ENCODE assay signal across 9 cellular contexts in genomic region chr1:36400514-36400824, GRCh38. TPM values are rescaled to one million over a fixed set of nuclear protein-coding genes. Genes with fewer than 3 reads are reported as not detected.
DNase-seq lines count a peak whose midpoint lies in the region; ATAC-seq and TF ChIP-seq lines count a peak whose summit lies in the region.
"Had no signal": no experiment of that assay in that cellular context is flagged by ENCODE, and none has a peak within 500 bp of the region (broad histone marks: within the 10 kb centered on the region; RNA-seq: fewer than 3 reads in every experiment).

No MANE protein-coding gene starts in this region.

- no peak for TF ChIP-seq CTCF in HCT116 (IDR thresholded peaks at IDR 0.05 in 2 of 3, conservative IDR thresholded peaks at IDR 0.05 in 1 of 3; ENCODE audit: borderline replicate concordance in 1 of 3, insufficient read depth in 1 of 3, low read depth in 2 of 3, low read length in 2 of 3)
- no peak for TF ChIP-seq CTCF in Peyer's patch (IDR thresholded peaks at IDR 0.05)
- no peak for TF ChIP-seq CTCF in smooth muscle cell (IDR thresholded peaks at IDR 0.05; ENCODE audit: borderline replicate concordance, insufficient read depth, poor library complexity, severe bottlenecking)

- no TSS peak for BruUV-seq in HCT116 (replicated peaks; lab: Mats Ljungman, UMichigan)

- TF ChIP-seq POLR2A in HCT116 (IDR thresholded peaks at IDR 0.05; ENCODE audit: borderline replicate concordance, extremely low read depth, insufficient read depth, insufficient read length) (no peak), Peyer's patch (IDR thresholded peaks at IDR 0.05) (no peak)

- H3K79me2 ChIP-seq in HCT116 (ENCODE audit: insufficient read depth, low read length): peaks cover 20% of the 10 kb centered on the region
- H3K79me2 ChIP-seq in smooth muscle cell (ENCODE audit: low read depth): peaks cover 33% of the 10 kb centered on the region

- H2AFZ ChIP-seq in HCT116 (ENCODE audit: low read depth, low read length, poor library complexity, severe bottlenecking) (no peak overlapping the region), smooth muscle cell (ENCODE audit: low read depth) (peak overlapping the region; percentile 63)

- intact Hi-C loops in HCT116 (cut with micrococcal nuclease): no loop called here

- CTCF ChIA-PET in HCT116 (lab: Charles Lee): interaction anchor here (0.6 to 2.3 kb wide), 5 partner anchors 12 to 170 kb away, joined by 3 to 7 read pairs (median 4); partner anchors contain the start of gene STK40

- peaks cover 26 to 42% of the 10 kb centered on the region in 2 experiments for H3K4me1 ChIP-seq in HCT116 (ENCODE audit: control insufficient read depth in 1 of 2, insufficient read depth in 2 of 2, low read length in 2 of 2)
- H3K4me1 ChIP-seq in Peyer's patch: peaks cover 0 to 11% (median 8%) of the 10 kb centered on the region in 4 donors
- peaks cover 13% of the 10 kb centered on the region for H3K4me1 ChIP-seq in smooth muscle cell (ENCODE audit: low read depth)

- RAD21 ChIA-PET in HCT116 (lab: Charles Lee; ENCODE audit: low non-redundant PET in 1 of 2, low total read pairs in 2 of 2, uncharacterized antibody in 2 of 2, unreplicated experiment in 2 of 2): interaction anchor here in 1 of 2 experiments (1.0 kb wide), 1 partner anchor 58 kb away, joined by 3 read pairs; no protein-coding TSS in a partner anchor

- no peaks in the 10 kb centered on the region for H3K36me3 ChIP-seq in HCT116 (ENCODE audit: control insufficient read depth in 1 of 2, insufficient read depth in 2 of 2, low read length in 2 of 2)
- no peaks in the 10 kb centered on the region for H3K36me3 ChIP-seq in Peyer's patch
- H3K36me3 ChIP-seq in smooth muscle cell (ENCODE audit: low read depth): no peaks in the 10 kb centered on the region
- H3K36me3 ChIP-seq: left lung had no signal

- H3K9me2 ChIP-seq in HCT116 (ENCODE audit: insufficient read depth): no peaks in the 10 kb centered on the region

- peaks cover 8% of the 10 kb centered on the region for H3F3A ChIP-seq in smooth muscle cell (ENCODE audit: low read depth)

- POLR2A ChIA-PET in HCT116 (lab: Charles Lee): interaction anchor here (0.8 to 7.4 kb wide), 19 partner anchors 8 to 497 kb away, joined by 3 to 219 read pairs (median 4); partner anchors contain the start of genes EVA1B, MRPS15, OSCP1 and STK40

- H4K20me1 ChIP-seq in HCT116 (ENCODE audit: insufficient read depth) (no peaks in the 10 kb centered on the region), smooth muscle cell (ENCODE audit: low read depth) (no peaks in the 10 kb centered on the region)

- H3K27ac ChIP-seq in HCT116 (ENCODE audit: low read depth, low read length): peak overlapping the region; percentile 74
- H3K27ac ChIP-seq in Peyer's patch: peak overlapping the region; percentile 50 to 76 (median 54)
- peak overlapping the region; percentile 86 for H3K27ac ChIP-seq in smooth muscle cell (ENCODE audit: low read depth)

- peak overlapping the region; percentile 96 for H3K4me2 ChIP-seq in HCT116 (ENCODE audit: low read length)
- H3K4me2 ChIP-seq in smooth muscle cell: peak overlapping the region; percentile 83

- WGBS in smooth muscle cell (ENCODE audit: low lambda C conversion rate): 74% methylated on average over 10 of the region's 10 CpGs

- no peak for DNase-seq in HCT116 (ENCODE audit: low read depth, low spot score)
- no peak for DNase-seq in Peyer's patch
- no peak for DNase-seq in smooth muscle cell (lab: John Stamatoyannopoulos, UW; ENCODE audit: unreplicated experiment)
- DNase-seq in T-helper 1 cell: no peak
- DNase-seq: NCI-H1436 had no signal

- H3K4me3 ChIP-seq in HCT116 (replicated peaks in 1 of 2; ENCODE audit: low read depth in 1 of 2, low read length in 2 of 2) (peak overlapping the region; percentile 78 to 79), Peyer's patch (peak overlapping the region in 3 of 4 donors; percentile 14 to 36 (median 17)), iPS-18c (ENCODE audit: insufficient read depth, low read depth, low read length) (peak overlapping the region; percentile 78), smooth muscle cell (peak overlapping the region; percentile 53)

- H3K27me3 ChIP-seq in HCT116 (ENCODE audit: insufficient read depth, low read length) (no peaks in the 10 kb centered on the region), Peyer's patch (no peaks in the 10 kb centered on the region), smooth muscle cell (ENCODE audit: low read depth) (no peaks in the 10 kb centered on the region)
- H3K27me3 ChIP-seq: left lung had no signal

- H3K9ac ChIP-seq in HCT116 (ENCODE audit: low read length) (peak overlapping the region; percentile 83), smooth muscle cell (ENCODE audit: low read depth) (peak overlapping the region; percentile 55)

- H3K9me3 ChIP-seq in HCT116 (ENCODE audit: control insufficient read depth in 1 of 2, insufficient read depth in 1 of 2, low read depth in 1 of 2, low read length in 2 of 2) (no peaks in the 10 kb centered on the region), Peyer's patch (no peaks in the 10 kb centered on the region), iPS-18c (ENCODE audit: control insufficient read depth, insufficient read depth, low read length) (no peaks in the 10 kb centered on the region), smooth muscle cell (replicated peaks; ENCODE audit: low read depth) (no peaks in the 10 kb centered on the region)
- H3K9me3 ChIP-seq: left lung had no signal

- TF ChIP-seq RAD21 in HCT116 (IDR thresholded peaks at IDR 0.05; ENCODE audit: low read depth): no peak

- ATAC-seq in HCT116: no peak
- ATAC-seq in HG03045 (IDR thresholded peaks at IDR 0.05; ENCODE audit: unreplicated experiment): no peak
- ATAC-seq in HG02623 (IDR thresholded peaks at IDR 0.05; ENCODE audit: unreplicated experiment): no peak

TF ChIP-seq in HCT116, 20 proteins besides CTCF, POLR2A, EP300 and RAD21:
- TF ChIP-seq TCF7L2 (IDR thresholded peaks at IDR 0.05; ENCODE audit: borderline replicate concordance, extremely low read depth, insufficient read depth, insufficient read length) (no peak), ELF1 (IDR thresholded peaks at IDR 0.05; ENCODE audit: borderline replicate concordance, low read depth) (no peak), ZNF274 (IDR thresholded peaks at IDR 0.05; ENCODE audit: low read depth, low read length) (no peak), SP1 (IDR thresholded peaks at IDR 0.05; ENCODE audit: low read depth) (no peak), EZH2phosphoT487 (IDR thresholded peaks at IDR 0.05; ENCODE audit: borderline replicate concordance) (no peak), EZH2 (IDR thresholded peaks at IDR 0.05) (no peak), ZFX (IDR thresholded peaks at IDR 0.05) (no peak), SRF (IDR thresholded peaks at IDR 0.05; ENCODE audit: low read depth) (no peak), SIN3A (IDR thresholded peaks at IDR 0.05; ENCODE audit: low read depth) (no peak), FOSL1 (IDR thresholded peaks at IDR 0.05; ENCODE audit: low read depth) (no peak), CEBPB (IDR thresholded peaks at IDR 0.05; ENCODE audit: low read depth) (no peak), ZBTB33 (IDR thresholded peaks at IDR 0.05; ENCODE audit: extremely low read depth, insufficient replicate concordance, low read length) (no peak), POLR2AphosphoS5 (IDR thresholded peaks at IDR 0.05; ENCODE audit: low read depth, low read length) (no peak), MAX (IDR thresholded peaks at IDR 0.05) (no peak)
- TF ChIP-seq, protein P1, sequence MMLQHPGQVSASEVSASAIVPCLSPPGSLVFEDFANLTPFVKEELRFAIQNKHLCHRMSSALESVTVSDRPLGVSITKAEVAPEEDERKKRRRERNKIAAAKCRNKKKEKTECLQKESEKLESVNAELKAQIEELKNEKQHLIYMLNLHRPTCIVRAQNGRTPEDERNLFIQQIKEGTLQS (IDR thresholded peaks at IDR 0.05): no peak

RNA-seq across cellular contexts. Expression of gene LSM10, which starts 2.8 kb away (rescaled TPM):
- total RNA-seq in HCT116 (2021; ENCODE audit: unreplicated experiment): 49.5 TPM
- polyA plus RNA-seq in HCT116 (2012): 62.3 and 62.4 TPM in 2 replicates
- total RNA-seq in Peyer's patch: 10 to 100 TPM; 25.5 to 42.9 (median 31.2) TPM
- 6.9 and 12.2 TPM in 2 replicates for total RNA-seq in smooth muscle cell
- polyA plus RNA-seq in smooth muscle cell: 59.4 and 72.9 TPM in 2 replicates

RNA-seq across cellular contexts. Expression of gene STK40, which starts 14.7 kb away (rescaled TPM):
- total RNA-seq in HCT116 (2021; ENCODE audit: unreplicated experiment): 33.9 TPM
- 32.4 and 34.9 TPM in 2 replicates for polyA plus RNA-seq in HCT116 (2012)
- 10 to 100 TPM; 14.0 to 30.2 (median 21.5) TPM for total RNA-seq in Peyer's patch
- total RNA-seq in smooth muscle cell: 7.2 and 8.4 TPM in 2 replicates
- polyA plus RNA-seq in smooth muscle cell: 18.8 and 28.3 TPM in 2 replicates

RNA-seq across cellular contexts. Expression of gene OSCP1, which starts 49.8 kb away (rescaled TPM):
- total RNA-seq in HCT116 (2021; ENCODE audit: unreplicated experiment) (4.1 TPM), Peyer's patch (1 to 10 TPM in 3 of 4 donors, under 1 TPM in 1; 0.67 to 9.9 (median 3.2) TPM), smooth muscle cell (6.0 and 13.5 TPM in 2 replicates)
- 2.7 and 3.7 TPM in 2 replicates for polyA plus RNA-seq in HCT116 (2012)
- polyA plus RNA-seq in smooth muscle cell: 10.7 and 11.2 TPM in 2 replicates

Comparison
In these comparisons a context has a peak if more than half of its experiments do, and no peak if none do; other contexts are left out.
1. H3K4me3 ChIP-seq: peak in every context shown above with its lines; median percentile 78 in HCT116; 78 in iPS-18c; 53 in smooth muscle cell; 17 in Peyer's patch.